8 cellular contexts compared by ENCODE assay signal in the genomic region with DNA sequence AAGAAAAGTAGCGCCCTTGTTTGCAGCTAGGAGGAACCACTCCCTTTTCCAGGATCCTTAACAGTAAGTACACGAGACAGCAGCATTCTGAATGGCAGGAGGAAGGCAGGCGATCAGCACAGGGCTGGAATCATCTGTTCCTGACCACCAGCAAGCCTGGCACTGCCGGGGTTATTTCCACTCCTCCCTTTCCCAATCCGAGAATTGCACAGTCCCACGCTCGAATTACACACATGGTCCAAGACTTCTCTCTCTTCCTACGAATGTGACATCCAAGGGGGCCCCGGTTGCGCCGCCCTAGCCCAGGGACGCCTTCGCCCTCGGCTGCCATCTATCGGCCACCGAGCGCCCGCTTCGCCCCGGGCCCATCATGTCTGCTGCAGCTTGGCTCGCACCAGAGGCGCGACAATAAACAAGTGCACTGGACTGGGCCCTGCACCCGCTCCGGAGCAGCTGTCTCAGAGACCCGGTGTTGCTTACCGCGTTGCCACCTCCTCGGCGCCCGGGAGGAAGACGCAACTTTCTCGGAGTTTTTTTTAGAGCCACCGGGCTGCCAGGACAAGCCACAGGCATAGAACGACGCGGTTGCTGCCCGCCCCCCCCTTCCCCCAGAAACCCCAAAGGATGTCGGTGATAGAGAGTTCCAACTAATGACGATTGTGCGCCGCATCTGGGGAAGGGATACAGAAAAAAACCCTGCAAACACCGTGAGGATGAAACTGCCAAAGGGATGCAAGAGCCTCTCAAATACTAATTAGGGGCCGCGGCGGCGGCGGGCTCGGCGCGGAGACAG. TPM values are rescaled to one million over a fixed set of nuclear protein-coding genes. Genes with fewer than 3 reads are reported as not detected.
DNase-seq lines count a peak whose midpoint lies in the region; ATAC-seq, FAIRE-seq and TF ChIP-seq lines count a peak whose summit lies in the region.

A gene with protein sequence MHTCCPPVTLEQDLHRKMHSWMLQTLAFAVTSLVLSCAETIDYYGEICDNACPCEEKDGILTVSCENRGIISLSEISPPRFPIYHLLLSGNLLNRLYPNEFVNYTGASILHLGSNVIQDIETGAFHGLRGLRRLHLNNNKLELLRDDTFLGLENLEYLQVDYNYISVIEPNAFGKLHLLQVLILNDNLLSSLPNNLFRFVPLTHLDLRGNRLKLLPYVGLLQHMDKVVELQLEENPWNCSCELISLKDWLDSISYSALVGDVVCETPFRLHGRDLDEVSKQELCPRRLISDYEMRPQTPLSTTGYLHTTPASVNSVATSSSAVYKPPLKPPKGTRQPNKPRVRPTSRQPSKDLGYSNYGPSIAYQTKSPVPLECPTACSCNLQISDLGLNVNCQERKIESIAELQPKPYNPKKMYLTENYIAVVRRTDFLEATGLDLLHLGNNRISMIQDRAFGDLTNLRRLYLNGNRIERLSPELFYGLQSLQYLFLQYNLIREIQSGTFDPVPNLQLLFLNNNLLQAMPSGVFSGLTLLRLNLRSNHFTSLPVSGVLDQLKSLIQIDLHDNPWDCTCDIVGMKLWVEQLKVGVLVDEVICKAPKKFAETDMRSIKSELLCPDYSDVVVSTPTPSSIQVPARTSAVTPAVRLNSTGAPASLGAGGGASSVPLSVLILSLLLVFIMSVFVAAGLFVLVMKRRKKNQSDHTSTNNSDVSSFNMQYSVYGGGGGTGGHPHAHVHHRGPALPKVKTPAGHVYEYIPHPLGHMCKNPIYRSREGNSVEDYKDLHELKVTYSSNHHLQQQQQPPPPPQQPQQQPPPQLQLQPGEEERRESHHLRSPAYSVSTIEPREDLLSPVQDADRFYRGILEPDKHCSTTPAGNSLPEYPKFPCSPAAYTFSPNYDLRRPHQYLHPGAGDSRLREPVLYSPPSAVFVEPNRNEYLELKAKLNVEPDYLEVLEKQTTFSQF (plus strand): TSS at position 341 of the 793 bp plus-strand sequence. CDS start 4,018 bp downstream, outside the sequence.

- intact Hi-C loops in body of pancreas (cut with DNase I): no loop called here

- TF ChIP-seq POLR2A in body of pancreas (IDR thresholded peaks at IDR 0.05) (no peak), GM12892 (IDR thresholded peaks at IDR 0.05; ENCODE audit: low read depth, low read length) (no peak)

- 1% methylated on average over 17 to 51 of the region's 51 CpGs for WGBS in body of pancreas, 2 donors

- peak; percentile 87 for ATAC-seq in body of pancreas

- H3K4me3 ChIP-seq in GM12865 (ENCODE audit: low read depth, low read length): no peak within 1 kb of the TSS
- H3K4me3 ChIP-seq in HFF-Myc (replicated peaks; ENCODE audit: low read depth, low read length): no peak within 1 kb of the TSS
- H3K4me3 ChIP-seq in body of pancreas: peak within 1 kb of the TSS; percentile 13 to 39
- H3K4me3 ChIP-seq in iPS-18a (ENCODE audit: low read length): peak within 1 kb of the TSS; percentile 79
- peak within 1 kb of the TSS; percentile 78 for H3K4me3 ChIP-seq in skeletal muscle cell (ENCODE audit: low read depth, low read length)

- H3K9me3 ChIP-seq in body of pancreas: no peaks in the 10 kb centered on the region
- no peaks in the 10 kb centered on the region for H3K9me3 ChIP-seq in iPS-18a (ENCODE audit: control insufficient read depth, low read depth, low read length)

- H3K27me3 Mint-ChIP-seq in T-helper 1 cell treated with Interleukin-12 subunit alpha and Interleukin-12 subunit beta and Interleukin-4 antibody, amounts not matched to agents 30 μg/mL and 1 μg/mL, for 36 hours (ENCODE audit: low read depth): peaks cover 45% of the 10 kb centered on the region

- peak within 1 kb of the TSS; percentile 36 for H3K27ac Mint-ChIP-seq in T-helper 1 cell treated with Interleukin-12 subunit alpha and Interleukin-12 subunit beta and Interleukin-4 antibody, amounts not matched to agents 30 μg/mL and 1 μg/mL, for 36 hours

- peaks cover 0 to 31% of the 10 kb centered on the region in 2 donors for H3K27me3 ChIP-seq in body of pancreas
- peaks cover 39% of the 10 kb centered on the region for H3K27me3 ChIP-seq in iPS-18a (ENCODE audit: control insufficient read depth, insufficient read depth, low read length)

- H3K4me1 ChIP-seq in body of pancreas (peaks cover 29% of the 10 kb centered on the region), iPS-18a (ENCODE audit: control insufficient read depth, low read depth, low read length) (peaks cover 28% of the 10 kb centered on the region)

- peaks cover 7% of the 10 kb centered on the region for H3K4me1 Mint-ChIP-seq in T-helper 1 cell treated with Interleukin-12 subunit alpha and Interleukin-12 subunit beta and Interleukin-4 antibody, amounts not matched to agents 30 μg/mL and 1 μg/mL, for 36 hours (ENCODE audit: low read depth)

- DNase-seq in GM12865 (ENCODE audit: low read depth) (peak; percentile 38), HFF-Myc (ENCODE audit: extremely low read depth, low read depth) (no peak), NAMALWA (ENCODE audit: low spot score) (peak; percentile 69), body of pancreas (peak; percentile 71 to 83 (median 72)), skeletal muscle cell (ENCODE audit: low read depth) (peak; percentile 77), GM12892 (ENCODE audit: insufficient read length) (no peak)

- no peaks in the 10 kb centered on the region for H3K36me3 Mint-ChIP-seq in T-helper 1 cell treated with Interleukin-12 subunit alpha and Interleukin-12 subunit beta and Interleukin-4 antibody, amounts not matched to agents 30 μg/mL and 1 μg/mL, for 36 hours (ENCODE audit: low read depth)

- H3K36me3 ChIP-seq in body of pancreas (replicated peaks in 1 of 2; ENCODE audit: insufficient read depth in 1 of 2, low read depth in 2 of 2): no peaks in the 10 kb centered on the region
- no peaks in the 10 kb centered on the region for H3K36me3 ChIP-seq in iPS-18a (ENCODE audit: control insufficient read depth, low read depth, low read length)

- no peak for FAIRE-seq in GM12892 (lab: Jason Lieb, UNC)

- TF ChIP-seq CTCF in GM12865 (IDR thresholded peaks at IDR 0.05; ENCODE audit: insufficient read depth, low read depth, low read length, missing control alignments) (peak; percentile 66), HFF-Myc (IDR thresholded peaks at IDR 0.05; ENCODE audit: low read depth, low read length, missing control alignments) (peak; percentile 82), body of pancreas (IDR thresholded peaks at IDR 0.05) (peak; percentile 65 to 92 (median 77))

- H3K9me3 Mint-ChIP-seq in T-helper 1 cell treated with Interleukin-12 subunit alpha and Interleukin-12 subunit beta and Interleukin-4 antibody, amounts not matched to agents 30 μg/mL and 1 μg/mL, for 36 hours: no peaks in the 10 kb centered on the region

- peak within 1 kb of the TSS in 2 of 4 donors; percentile 17 to 68 for H3K27ac ChIP-seq in body of pancreas
- no peak within 1 kb of the TSS for H3K27ac ChIP-seq in iPS-18a (ENCODE audit: low read length)

- peak within 1 kb of the TSS; percentile 54 for H3K4me3 Mint-ChIP-seq in T-helper 1 cell treated with Interleukin-12 subunit alpha and Interleukin-12 subunit beta and Interleukin-4 antibody, amounts not matched to agents 30 μg/mL and 1 μg/mL, for 36 hours

- peak within 1 kb of the TSS; percentile 36 for H3K9ac ChIP-seq in iPS-18a (ENCODE audit: low read length)

RNA-seq across cellular contexts. Expression of the gene that starts here (rescaled TPM):
- under 1 TPM; under 0.01 to 0.33 TPM for total RNA-seq in body of pancreas
- 0.02 TPM for polyA plus RNA-seq in GM12892 (2012; ENCODE audit: missing spikeins)

Comparison
In these comparisons a context has a peak if more than half of its experiments do, and no peak if none do; other contexts are left out.
1. Peak in DNase-seq, ATAC-seq and H3K4me3 ChIP-seq in body of pancreas; RNA of the gene not detected or under 1 TPM.
2. DNase-seq: peak in GM12865 (single experiment), NAMALWA (single experiment) and skeletal muscle cell (single experiment); none in HFF-Myc (single experiment) and GM12892 (single experiment).
3. H3K4me3 ChIP-seq: peak in iPS-18a (single experiment) and skeletal muscle cell (single experiment); none in GM12865 (single experiment) and HFF-Myc (single experiment).
4. Peak in every context shown above with its lines, with median percentiles within 50 percentile points of each other: CTCF ChIP-seq.